In the genomic region with DNA sequence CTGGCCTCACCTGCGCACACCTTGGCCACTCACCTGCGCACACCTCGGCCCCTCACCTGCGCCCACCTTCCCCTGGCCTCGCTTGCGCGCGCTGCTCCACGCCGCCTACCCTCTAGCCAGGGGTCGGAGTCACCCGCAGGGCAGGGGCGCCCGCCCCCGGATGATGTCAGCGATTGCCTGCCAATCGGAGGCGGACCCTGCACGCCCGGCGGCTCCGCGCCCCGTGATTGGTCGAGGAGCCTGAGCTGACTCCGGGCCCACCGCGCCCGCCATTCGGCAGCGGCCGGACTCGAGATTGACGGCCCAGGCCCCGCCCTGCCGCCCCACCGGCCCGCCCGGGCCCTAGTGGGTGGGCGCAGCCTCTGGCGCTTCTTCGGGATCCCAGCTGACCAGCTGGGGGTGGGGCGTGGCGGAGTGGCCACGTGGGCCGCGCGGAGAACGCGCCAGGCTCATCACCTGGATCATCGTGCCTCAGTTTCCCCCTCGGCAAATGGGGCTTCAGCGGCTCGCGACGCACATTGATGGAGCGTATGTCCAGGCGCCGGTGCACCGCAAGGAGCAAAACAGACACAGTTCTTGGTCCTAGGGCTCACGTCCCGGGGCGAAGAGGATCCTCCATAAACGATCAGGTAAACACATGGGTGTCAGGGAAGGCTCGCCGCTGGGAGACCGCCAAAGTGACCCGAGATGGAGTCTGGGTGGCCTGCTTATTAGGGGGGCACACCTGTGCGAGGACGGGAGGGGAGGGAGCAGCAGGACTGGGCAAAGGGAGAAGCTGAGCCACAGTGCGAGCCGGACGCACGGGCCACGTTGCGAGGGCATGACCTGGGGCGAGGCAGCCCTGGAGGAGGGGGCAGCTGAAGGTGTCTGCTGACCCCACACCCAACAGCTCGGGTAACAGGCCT, we compare ENCODE assay signal across 1 cellular context.
TF ChIP-seq lines count a peak whose summit lies in the region.

A gene with protein sequence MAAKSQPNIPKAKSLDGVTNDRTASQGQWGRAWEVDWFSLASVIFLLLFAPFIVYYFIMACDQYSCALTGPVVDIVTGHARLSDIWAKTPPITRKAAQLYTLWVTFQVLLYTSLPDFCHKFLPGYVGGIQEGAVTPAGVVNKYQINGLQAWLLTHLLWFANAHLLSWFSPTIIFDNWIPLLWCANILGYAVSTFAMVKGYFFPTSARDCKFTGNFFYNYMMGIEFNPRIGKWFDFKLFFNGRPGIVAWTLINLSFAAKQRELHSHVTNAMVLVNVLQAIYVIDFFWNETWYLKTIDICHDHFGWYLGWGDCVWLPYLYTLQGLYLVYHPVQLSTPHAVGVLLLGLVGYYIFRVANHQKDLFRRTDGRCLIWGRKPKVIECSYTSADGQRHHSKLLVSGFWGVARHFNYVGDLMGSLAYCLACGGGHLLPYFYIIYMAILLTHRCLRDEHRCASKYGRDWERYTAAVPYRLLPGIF (minus strand): TSS at position 137 of the 905 bp plus-strand sequence. CDS start 3,441 bp downstream, outside the sequence.

TF ChIP-seq in HepG2, 621 proteins besides CTCF, POLR2A, EP300 and RAD21 (continued from another document and continues in another):
- TF ChIP-seq SRF (IDR thresholded peaks at IDR 0.05; ENCODE audit: low read depth, low read length), result no peak
- TF ChIP-seq ZMYM4 (CRISPR knock-in tag; IDR thresholded peaks at IDR 0.05), result no peak; the same call in 1 of the 2 replicates
- no peak for TF ChIP-seq ZNF234 (CRISPR knock-in tag; conservative IDR thresholded peaks at IDR 0.05)
- TF ChIP-seq HMGA1 (CRISPR knock-in tag; conservative IDR thresholded peaks at IDR 0.05), result no peak
- peak; percentile 73 for TF ChIP-seq GMEB1 (CRISPR knock-in tag; IDR thresholded peaks at IDR 0.05; ENCODE audit: borderline replicate concordance)
- no peak for TF ChIP-seq CAMTA2 (CRISPR knock-in tag; IDR thresholded peaks at IDR 0.05; ENCODE audit: borderline replicate concordance)
- TF ChIP-seq, protein P1, sequence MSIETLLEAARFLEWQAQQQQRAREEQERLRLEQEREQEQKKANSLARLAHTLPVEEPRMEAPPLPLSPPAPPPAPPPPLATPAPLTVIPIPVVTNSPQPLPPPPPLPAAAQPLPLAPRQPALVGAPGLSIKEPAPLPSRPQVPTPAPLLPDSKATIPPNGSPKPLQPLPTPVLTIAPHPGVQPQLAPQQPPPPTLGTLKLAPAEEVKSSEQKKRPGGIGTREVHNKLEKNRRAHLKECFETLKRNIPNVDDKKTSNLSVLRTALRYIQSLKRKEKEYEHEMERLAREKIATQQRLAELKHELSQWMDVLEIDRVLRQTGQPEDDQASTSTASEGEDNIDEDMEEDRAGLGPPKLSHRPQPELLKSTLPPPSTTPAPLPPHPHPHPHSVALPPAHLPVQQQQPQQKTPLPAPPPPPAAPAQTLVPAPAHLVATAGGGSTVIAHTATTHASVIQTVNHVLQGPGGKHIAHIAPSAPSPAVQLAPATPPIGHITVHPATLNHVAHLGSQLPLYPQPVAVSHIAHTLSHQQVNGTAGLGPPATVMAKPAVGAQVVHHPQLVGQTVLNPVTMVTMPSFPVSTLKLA (IDR thresholded peaks at IDR 0.05), result peak; percentile 87
- TF ChIP-seq, protein P2, sequence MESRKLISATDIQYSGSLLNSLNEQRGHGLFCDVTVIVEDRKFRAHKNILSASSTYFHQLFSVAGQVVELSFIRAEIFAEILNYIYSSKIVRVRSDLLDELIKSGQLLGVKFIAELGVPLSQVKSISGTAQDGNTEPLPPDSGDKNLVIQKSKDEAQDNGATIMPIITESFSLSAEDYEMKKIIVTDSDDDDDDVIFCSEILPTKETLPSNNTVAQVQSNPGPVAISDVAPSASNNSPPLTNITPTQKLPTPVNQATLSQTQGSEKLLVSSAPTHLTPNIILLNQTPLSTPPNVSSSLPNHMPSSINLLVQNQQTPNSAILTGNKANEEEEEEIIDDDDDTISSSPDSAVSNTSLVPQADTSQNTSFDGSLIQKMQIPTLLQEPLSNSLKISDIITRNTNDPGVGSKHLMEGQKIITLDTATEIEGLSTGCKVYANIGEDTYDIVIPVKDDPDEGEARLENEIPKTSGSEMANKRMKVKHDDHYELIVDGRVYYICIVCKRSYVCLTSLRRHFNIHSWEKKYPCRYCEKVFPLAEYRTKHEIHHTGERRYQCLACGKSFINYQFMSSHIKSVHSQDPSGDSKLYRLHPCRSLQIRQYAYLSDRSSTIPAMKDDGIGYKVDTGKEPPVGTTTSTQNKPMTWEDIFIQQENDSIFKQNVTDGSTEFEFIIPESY (CRISPR knock-in tag; IDR thresholded peaks at IDR 0.05), result no peak
- TF ChIP-seq, protein P3, sequence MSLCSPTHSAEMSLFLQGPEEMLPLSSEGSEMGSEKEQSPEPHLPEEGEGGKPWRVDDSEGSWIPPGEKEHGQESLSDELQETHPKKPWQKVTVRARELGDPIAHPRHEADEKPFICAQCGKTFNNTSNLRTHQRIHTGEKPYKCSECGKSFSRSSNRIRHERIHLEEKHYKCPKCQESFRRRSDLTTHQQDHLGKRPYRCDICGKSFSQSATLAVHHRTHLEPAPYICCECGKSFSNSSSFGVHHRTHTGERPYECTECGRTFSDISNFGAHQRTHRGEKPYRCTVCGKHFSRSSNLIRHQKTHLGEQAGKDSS (CRISPR knock-in tag; IDR thresholded peaks at IDR 0.05; ENCODE audit: borderline replicate concordance, low read depth), result no peak
- TF ChIP-seq ZNF256 (CRISPR knock-in tag; conservative IDR thresholded peaks at IDR 0.05), result no peak; the same call in 1 of the 2 replicates
- TF ChIP-seq YEATS2 (CRISPR knock-in tag; IDR thresholded peaks at IDR 0.05; ENCODE audit: borderline replicate concordance), result peak; percentile 73; the same call in 1 of the 2 replicates
- TF ChIP-seq ZNF317 (CRISPR knock-in tag; IDR thresholded peaks at IDR 0.05), result no peak
- TF ChIP-seq, protein P4, sequence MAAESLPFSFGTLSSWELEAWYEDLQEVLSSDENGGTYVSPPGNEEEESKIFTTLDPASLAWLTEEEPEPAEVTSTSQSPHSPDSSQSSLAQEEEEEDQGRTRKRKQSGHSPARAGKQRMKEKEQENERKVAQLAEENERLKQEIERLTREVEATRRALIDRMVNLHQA (CRISPR knock-in tag; IDR thresholded peaks at IDR 0.05), result no peak
- TF ChIP-seq, protein P5, sequence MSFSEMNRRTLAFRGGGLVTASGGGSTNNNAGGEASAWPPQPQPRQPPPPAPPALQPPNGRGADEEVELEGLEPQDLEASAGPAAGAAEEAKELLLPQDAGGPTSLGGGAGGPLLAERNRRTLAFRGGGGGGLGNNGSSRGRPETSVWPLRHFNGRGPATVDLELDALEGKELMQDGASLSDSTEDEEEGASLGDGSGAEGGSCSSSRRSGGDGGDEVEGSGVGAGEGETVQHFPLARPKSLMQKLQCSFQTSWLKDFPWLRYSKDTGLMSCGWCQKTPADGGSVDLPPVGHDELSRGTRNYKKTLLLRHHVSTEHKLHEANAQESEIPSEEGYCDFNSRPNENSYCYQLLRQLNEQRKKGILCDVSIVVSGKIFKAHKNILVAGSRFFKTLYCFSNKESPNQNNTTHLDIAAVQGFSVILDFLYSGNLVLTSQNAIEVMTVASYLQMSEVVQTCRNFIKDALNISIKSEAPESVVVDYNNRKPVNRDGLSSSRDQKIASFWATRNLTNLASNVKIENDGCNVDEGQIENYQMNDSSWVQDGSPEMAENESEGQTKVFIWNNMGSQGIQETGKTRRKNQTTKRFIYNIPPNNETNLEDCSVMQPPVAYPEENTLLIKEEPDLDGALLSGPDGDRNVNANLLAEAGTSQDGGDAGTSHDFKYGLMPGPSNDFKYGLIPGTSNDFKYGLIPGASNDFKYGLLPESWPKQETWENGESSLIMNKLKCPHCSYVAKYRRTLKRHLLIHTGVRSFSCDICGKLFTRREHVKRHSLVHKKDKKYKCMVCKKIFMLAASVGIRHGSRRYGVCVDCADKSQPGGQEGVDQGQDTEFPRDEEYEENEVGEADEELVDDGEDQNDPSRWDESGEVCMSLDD (CRISPR knock-in tag; IDR thresholded peaks at IDR 0.05; ENCODE audit: borderline replicate concordance), result no peak
- no peak for TF ChIP-seq XRCC5 (optimal IDR thresholded peaks at IDR 0.05; ENCODE audit: low read length)
- TF ChIP-seq ZNF878 (CRISPR knock-in tag; IDR thresholded peaks at IDR 0.05), result no peak
- TF ChIP-seq, protein P6, sequence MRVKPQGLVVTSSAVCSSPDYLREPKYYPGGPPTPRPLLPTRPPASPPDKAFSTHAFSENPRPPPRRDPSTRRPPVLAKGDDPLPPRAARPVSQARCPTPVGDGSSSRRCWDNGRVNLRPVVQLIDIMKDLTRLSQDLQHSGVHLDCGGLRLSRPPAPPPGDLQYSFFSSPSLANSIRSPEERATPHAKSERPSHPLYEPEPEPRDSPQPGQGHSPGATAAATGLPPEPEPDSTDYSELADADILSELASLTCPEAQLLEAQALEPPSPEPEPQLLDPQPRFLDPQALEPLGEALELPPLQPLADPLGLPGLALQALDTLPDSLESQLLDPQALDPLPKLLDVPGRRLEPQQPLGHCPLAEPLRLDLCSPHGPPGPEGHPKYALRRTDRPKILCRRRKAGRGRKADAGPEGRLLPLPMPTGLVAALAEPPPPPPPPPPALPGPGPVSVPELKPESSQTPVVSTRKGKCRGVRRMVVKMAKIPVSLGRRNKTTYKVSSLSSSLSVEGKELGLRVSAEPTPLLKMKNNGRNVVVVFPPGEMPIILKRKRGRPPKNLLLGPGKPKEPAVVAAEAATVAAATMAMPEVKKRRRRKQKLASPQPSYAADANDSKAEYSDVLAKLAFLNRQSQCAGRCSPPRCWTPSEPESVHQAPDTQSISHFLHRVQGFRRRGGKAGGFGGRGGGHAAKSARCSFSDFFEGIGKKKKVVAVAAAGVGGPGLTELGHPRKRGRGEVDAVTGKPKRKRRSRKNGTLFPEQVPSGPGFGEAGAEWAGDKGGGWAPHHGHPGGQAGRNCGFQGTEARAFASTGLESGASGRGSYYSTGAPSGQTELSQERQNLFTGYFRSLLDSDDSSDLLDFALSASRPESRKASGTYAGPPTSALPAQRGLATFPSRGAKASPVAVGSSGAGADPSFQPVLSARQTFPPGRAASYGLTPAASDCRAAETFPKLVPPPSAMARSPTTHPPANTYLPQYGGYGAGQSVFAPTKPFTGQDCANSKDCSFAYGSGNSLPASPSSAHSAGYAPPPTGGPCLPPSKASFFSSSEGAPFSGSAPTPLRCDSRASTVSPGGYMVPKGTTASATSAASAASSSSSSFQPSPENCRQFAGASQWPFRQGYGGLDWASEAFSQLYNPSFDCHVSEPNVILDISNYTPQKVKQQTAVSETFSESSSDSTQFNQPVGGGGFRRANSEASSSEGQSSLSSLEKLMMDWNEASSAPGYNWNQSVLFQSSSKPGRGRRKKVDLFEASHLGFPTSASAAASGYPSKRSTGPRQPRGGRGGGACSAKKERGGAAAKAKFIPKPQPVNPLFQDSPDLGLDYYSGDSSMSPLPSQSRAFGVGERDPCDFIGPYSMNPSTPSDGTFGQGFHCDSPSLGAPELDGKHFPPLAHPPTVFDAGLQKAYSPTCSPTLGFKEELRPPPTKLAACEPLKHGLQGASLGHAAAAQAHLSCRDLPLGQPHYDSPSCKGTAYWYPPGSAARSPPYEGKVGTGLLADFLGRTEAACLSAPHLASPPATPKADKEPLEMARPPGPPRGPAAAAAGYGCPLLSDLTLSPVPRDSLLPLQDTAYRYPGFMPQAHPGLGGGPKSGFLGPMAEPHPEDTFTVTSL (CRISPR knock-in tag; IDR thresholded peaks at IDR 0.05; ENCODE audit: borderline replicate concordance), result 0 out of 2 replicates have a peak, but pooled peaks have one; percentile 40
- peak; percentile 81 for TF ChIP-seq ARNTL (CRISPR knock-in tag; IDR thresholded peaks at IDR 0.05)
- no peak for TF ChIP-seq ZNF703 (CRISPR knock-in tag; IDR thresholded peaks at IDR 0.05; ENCODE audit: borderline replicate concordance)
- no peak for TF ChIP-seq ZNF496 (CRISPR knock-in tag; IDR thresholded peaks at IDR 0.05; ENCODE audit: insufficient replicate concordance)
- TF ChIP-seq HOXA3 (CRISPR knock-in tag; IDR thresholded peaks at IDR 0.05), result peak; percentile 59
- peak; percentile 96 for TF ChIP-seq ZNF598 (CRISPR knock-in tag; IDR thresholded peaks at IDR 0.05; ENCODE audit: borderline replicate concordance)
- no peak for TF ChIP-seq NCOA1 (CRISPR knock-in tag; IDR thresholded peaks at IDR 0.05)
- no peak for TF ChIP-seq ZNF225 (CRISPR knock-in tag; IDR thresholded peaks at IDR 0.05)
- TF ChIP-seq ZNF260 (CRISPR knock-in tag; IDR thresholded peaks at IDR 0.05; ENCODE audit: borderline replicate concordance, low read depth), result no peak
- TF ChIP-seq ZNF766 (CRISPR knock-in tag; IDR thresholded peaks at IDR 0.05; ENCODE audit: borderline replicate concordance), result no peak
- no peak for TF ChIP-seq ZNF292 (CRISPR knock-in tag; IDR thresholded peaks at IDR 0.05; ENCODE audit: borderline replicate concordance, low read depth)
- TF ChIP-seq ZNF75D (CRISPR knock-in tag; IDR thresholded peaks at IDR 0.05; ENCODE audit: borderline replicate concordance), result no peak
- no peak for TF ChIP-seq CBX1 (IDR thresholded peaks at IDR 0.05; ENCODE audit: low read depth)
- 0 out of 2 replicates have a peak, but pooled peaks have one; percentile 14 for TF ChIP-seq ATF6 (CRISPR knock-in tag; conservative IDR thresholded peaks at IDR 0.05)
- TF ChIP-seq KAT2B (IDR thresholded peaks at IDR 0.05; ENCODE audit: borderline replicate concordance, low read depth, low read length), result no peak
- TF ChIP-seq ZNF335 (CRISPR knock-in tag; IDR thresholded peaks at IDR 0.05), result no peak
- peak in 1 of 2 experiments; percentile 48; a peak in 1 of 4 replicates for TF ChIP-seq NR2F1 (CRISPR knock-in tag; IDR thresholded peaks at IDR 0.05)
- TF ChIP-seq ZNF562 (CRISPR knock-in tag; IDR thresholded peaks at IDR 0.05; ENCODE audit: borderline replicate concordance), result no peak
- TF ChIP-seq SIN3A (IDR thresholded peaks at IDR 0.05; ENCODE audit: borderline replicate concordance, low read depth, low read length), result peak; percentile 77
- peak; percentile 24; the same call in 1 of the 2 replicates for TF ChIP-seq RCOR2 (CRISPR knock-in tag; IDR thresholded peaks at IDR 0.05)
- no peak for TF ChIP-seq SMARCE1 (IDR thresholded peaks at IDR 0.05; ENCODE audit: borderline replicate concordance)
